Comparison of ENCODE assay signal across 8 cellular contexts in the genomic region with DNA sequence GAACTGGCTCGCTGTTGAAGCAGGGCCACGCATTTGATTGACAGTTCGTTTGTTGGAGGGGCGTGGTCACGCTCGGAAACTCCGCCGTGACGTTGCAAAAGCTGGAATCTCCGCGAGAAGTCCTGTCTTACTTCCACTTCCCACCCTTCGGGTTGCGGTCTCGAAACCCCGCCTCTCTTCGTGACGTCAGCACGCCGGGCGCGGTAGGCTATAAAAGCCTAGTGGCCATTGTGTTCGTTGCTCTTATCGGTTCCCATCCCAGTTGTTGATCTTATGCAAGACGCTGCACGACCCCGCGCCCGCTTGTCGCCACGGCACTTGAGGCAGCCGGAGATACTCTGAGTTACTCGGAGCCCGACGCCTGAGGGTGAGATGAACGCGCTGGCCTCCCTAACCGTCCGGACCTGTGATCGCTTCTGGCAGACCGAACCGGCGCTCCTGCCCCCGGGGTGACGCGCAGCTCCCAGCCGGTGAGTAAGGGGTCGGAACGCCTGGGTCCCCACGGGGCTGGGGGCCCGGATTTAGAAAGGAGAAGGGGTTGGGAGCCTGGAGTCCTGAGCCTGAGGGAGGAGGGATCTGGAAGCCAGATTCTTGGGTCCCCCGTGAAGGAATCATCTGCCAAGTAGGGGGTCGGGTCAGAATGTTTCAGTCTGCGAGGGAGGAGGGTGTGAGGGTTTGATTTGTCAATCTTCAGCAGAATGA. TPM values are rescaled to one million over a fixed set of nuclear protein-coding genes. Genes with fewer than 3 reads are reported as not detected.
DNase-seq lines count a peak whose midpoint lies in the region; ATAC-seq and TF ChIP-seq lines count a peak whose summit lies in the region.

PPP1R15A (plus strand) TSS at position 240 of the 702 bp plus-strand sequence. CDS start 813 bp downstream, outside the sequence.

- 0% methylated on average over 53 of the region's 53 CpGs for WGBS in lung, 2 donors

- H3K9me3 ChIP-seq in effector memory CD4-positive, alpha-beta T cell (ENCODE audit: control insufficient read depth, low read length): no peaks in the 10 kb centered on the region
- no peaks in the 10 kb centered on the region for H3K9me3 ChIP-seq in lung (ENCODE audit: control insufficient read depth in 2 of 2, insufficient read depth in 1 of 2, low read length in 1 of 2)

- peaks cover 34% of the 10 kb centered on the region for H3K4me1 ChIP-seq in effector memory CD4-positive, alpha-beta T cell (ENCODE audit: control insufficient read depth, insufficient read depth, low read length, poor library complexity, severe bottlenecking)
- peaks cover 3 to 8% of the 10 kb centered on the region in 2 donors for H3K4me1 ChIP-seq in lung (ENCODE audit: control insufficient read depth in 2 of 2, insufficient read depth in 2 of 2, low read length in 2 of 2)

- H3K4me3 ChIP-seq in effector memory CD4-positive, alpha-beta T cell (ENCODE audit: insufficient read depth, low read depth, low read length, poor library complexity, severe bottlenecking): peak within 1 kb of the TSS; percentile 99
- peak within 1 kb of the TSS; percentile 90 for H3K4me3 ChIP-seq in lung

- TF ChIP-seq CTCF in lung (IDR thresholded peaks at IDR 0.05; ENCODE audit: control extremely low read depth, extremely low read depth): no peak

- ATAC-seq in lung (ENCODE audit: insufficient read depth, low FRiP score): peak; percentile 53

- peak within 1 kb of the TSS; percentile 100 for H3K27ac ChIP-seq in effector memory CD4-positive, alpha-beta T cell (ENCODE audit: insufficient read depth, low read length, poor library complexity, severe bottlenecking)
- peak within 1 kb of the TSS; percentile 99 to 100 for H3K27ac ChIP-seq in lung (ENCODE audit: low read depth in 1 of 2, low read length in 1 of 2)

- H3K27me3 ChIP-seq in effector memory CD4-positive, alpha-beta T cell (replicated peaks; ENCODE audit: control insufficient read depth, insufficient read depth, low read length, poor library complexity, severe bottlenecking): no peaks in the 10 kb centered on the region
- no peaks in the 10 kb centered on the region for H3K27me3 ChIP-seq in lung (ENCODE audit: control insufficient read depth, insufficient read depth)

- DNase-seq in Ammon's horn (ENCODE audit: low spot score): peak; percentile 99
- DNase-seq in GM19240 (ENCODE audit: insufficient read length, low spot score): peak; percentile 92
- DNase-seq in HUDEP-2 (lab: John Stamatoyannopoulos, UW; ENCODE audit: unreplicated experiment in 76 of 76): peak in 75 of 76 experiments; percentile 91 to 100 (median 99)
- DNase-seq in NOMO-1 treated with dmso at 0.1 percent for 144 hours (lab: John Stamatoyannopoulos, UW; ENCODE audit: unreplicated experiment): peak; percentile 86
- DNase-seq in activated CD8-positive, alpha-beta memory T cell treated with anti-CD3 and anti-CD28 coated beads for 4 hours (ENCODE audit: low read depth in 2 of 2): peak; percentile 95 to 99
- peak; percentile 98 to 99 (median 98) for DNase-seq in effector memory CD4-positive, alpha-beta T cell
- peak; percentile 99 for DNase-seq in lung (ENCODE audit: low spot score)
- peak; percentile 99 for DNase-seq in stimulated activated CD4-positive, alpha-beta T cell treated with anti-CD3 and anti-CD28 coated beads, TNF-alpha, amount 100 ng/mL, for 24 hours (ENCODE audit: low read depth in 3 of 3)

- peaks cover 33% of the 10 kb centered on the region for H3K36me3 ChIP-seq in effector memory CD4-positive, alpha-beta T cell (ENCODE audit: control insufficient read depth, insufficient read depth, low read length)
- H3K36me3 ChIP-seq in lung (ENCODE audit: control insufficient read depth in 2 of 2, insufficient read depth in 2 of 2, low read length in 2 of 2): peaks cover 7 to 26% of the 10 kb centered on the region in 2 donors

RNA-seq across cellular contexts. Expression of gene PPP1R15A, which starts in this region (rescaled TPM):
- 100 to 1,000 TPM; 101 to 104 TPM for total RNA-seq in lung
- 100 to 1,000 TPM; 203 to 208 TPM for polyA plus RNA-seq in lung

Comparison
In these comparisons a context has a peak if more than half of its experiments do, and no peak if none do; other contexts are left out.
1. Peak in every context shown above with its lines: DNase-seq, ATAC-seq, H3K4me3 ChIP-seq and H3K27ac ChIP-seq.